ENCODE assay signal across 1 cellular context in genomic region chr1:44760876-44761275, GRCh38.
TF ChIP-seq lines count a peak whose summit lies in the region.

No MANE protein-coding gene starts in this region.

TF ChIP-seq in GM12878, 131 proteins besides CTCF, POLR2A, EP300 and RAD21:
- no peak for TF ChIP-seq JUND (IDR thresholded peaks at IDR 0.05; ENCODE audit: low read depth, low read length)
TF ChIP-seq in GM12878: peak in this region for 0.
